In genomic region chr12:26121323-26121740, GRCh38 we compare ENCODE assay signal across 11 cellular contexts. TPM values are rescaled to one million over a fixed set of nuclear protein-coding genes. Genes with fewer than 3 reads are reported as not detected.
A peak's percentile ranks its signal among the peaks of the same experiment; 100 is the strongest.
DNase-seq lines count a peak whose midpoint lies in the region; ATAC-seq and TF ChIP-seq lines count a peak whose summit lies in the region.
"Had no signal": no experiment of that assay in that cellular context is flagged by ENCODE, and none has a peak within 500 bp of the region (broad histone marks: within the 10 kb centered on the region; RNA-seq: fewer than 3 reads in every experiment).

No MANE protein-coding gene starts in this region.

- no peaks in the 10 kb centered on the region for H3K9me3 ChIP-seq in CD8-positive, alpha-beta T cell (ENCODE audit: low read length)
- H3K9me3 ChIP-seq in colonic mucosa (no peaks in the 10 kb centered on the region), neural progenitor cell (ENCODE audit: low read depth) (no peaks in the 10 kb centered on the region), OCI-LY7 (ENCODE audit: low read length) (no peaks in the 10 kb centered on the region)

- POLR2A ChIA-PET in CD8-positive, alpha-beta T cell (lab: Charles Lee) = no interaction called here
- POLR2A ChIA-PET in OCI-LY7 (lab: Charles Lee) = no interaction called here

- H3K27ac ChIP-seq in CD8-positive, alpha-beta T cell (ENCODE audit: low read depth, low read length) = no peak overlapping the region
- H3K27ac ChIP-seq in colonic mucosa (no peak overlapping the region), neural progenitor cell (no peak overlapping the region), OCI-LY7 (ENCODE audit: low read depth, low read length, poor library complexity, severe bottlenecking) (no peak overlapping the region)

- H3F3A ChIP-seq in neural progenitor cell (ENCODE audit: low read depth) = peaks cover 51% of the 10 kb centered on the region

- H2AFZ ChIP-seq in neural progenitor cell (replicated peaks) = no peak overlapping the region
- H2AFZ ChIP-seq in OCI-LY7 (ENCODE audit: low read length) = no peak overlapping the region

- H3K4me2 ChIP-seq in neural progenitor cell = peak overlapping the region; percentile 83
- H3K4me2 ChIP-seq in OCI-LY7 (ENCODE audit: low read length) = no peak overlapping the region

- CTCF ChIA-PET in CD8-positive, alpha-beta T cell (lab: Charles Lee) = interaction anchor here (0.7 to 1.3 kb wide), 2 partner anchors 12 to 25 kb away, joined by 3 read pairs; no protein-coding TSS in a partner anchor
- CTCF ChIA-PET in OCI-LY7 (lab: Charles Lee; ENCODE audit: unreplicated experiment) = no interaction called here

- peaks cover 72% of the 10 kb centered on the region for H3K27me3 Mint-ChIP-seq in CD8-positive, alpha-beta T cell (ENCODE audit: low read depth)
- H3K27me3 Mint-ChIP-seq in neural progenitor cell (ENCODE audit: insufficient read depth, low read depth) = peaks cover 37% of the 10 kb centered on the region

- no peaks in the 10 kb centered on the region for H3K79me2 ChIP-seq in neural progenitor cell (ENCODE audit: low read depth)
- H3K79me2 ChIP-seq in OCI-LY7 (ENCODE audit: insufficient read depth, low read depth, low read length) = no peaks in the 10 kb centered on the region

- intact Hi-C loops in CD8-positive, alpha-beta T cell (cut with DNase I, micrococcal nuclease) = loop anchor here in 1 of 2 experiments (10.0 kb wide), 3 partner anchors 713 to 1067 kb away; partner anchors contain the start of genes DNAI7, ETFRF1 and ITPR2
- intact Hi-C loops in colonic mucosa (cut with DNase I) = no loop called here
- intact Hi-C loops in OCI-LY7 (cut with micrococcal nuclease; ENCODE audit: unreplicated experiment) = loop anchor here (10.0 kb wide), 1 partner anchor 313 kb away; no protein-coding TSS in a partner anchor

- BruUV-seq in OCI-LY7 (replicated peaks; lab: Mats Ljungman, UMichigan) = no TSS peak

- peak overlapping the region; percentile 20 for H3K4me3 ChIP-seq in CD8-positive, alpha-beta T cell (ENCODE audit: low read depth, low read length)
- H3K4me3 ChIP-seq in colonic mucosa = no peak overlapping the region
- no peak overlapping the region for H3K4me3 ChIP-seq in neural progenitor cell
- no peak overlapping the region for H3K4me3 ChIP-seq in OCI-LY7 (ENCODE audit: low read depth, low read length, poor library complexity, severe bottlenecking)

- no peak for DNase-seq in CD8-positive, alpha-beta T cell
- peak; percentile 40 to 70 for DNase-seq in NCI-H526 (lab: John Stamatoyannopoulos, UW)
- no peak for DNase-seq in colonic mucosa
- DNase-seq in neural progenitor cell (ENCODE audit: low spot score) = peak; percentile 24
- DNase-seq in NCI-H1092 (lab: John Stamatoyannopoulos, UW) = no peak
- DNase-seq in OCI-LY7 (ENCODE audit: low spot score) = no peak
- DNase-seq: GF-D8, NCI-H524 treated with DMSO at 0.1 percent for 48 hours had no signal

- no peaks in the 10 kb centered on the region for H3K36me3 Mint-ChIP-seq in CD8-positive, alpha-beta T cell
- no peaks in the 10 kb centered on the region for H3K36me3 Mint-ChIP-seq in neural progenitor cell

- no peaks in the 10 kb centered on the region for H3K9me3 Mint-ChIP-seq in CD8-positive, alpha-beta T cell
- no peaks in the 10 kb centered on the region for H3K9me3 Mint-ChIP-seq in neural progenitor cell
- H3K9me3 Mint-ChIP-seq: activated naive CD4-positive, alpha-beta T cell treated with anti-CD3 and anti-CD28 coated beads, Interleukin-2, amount 50 U/mL, for 72 hours had no signal

- no peaks in the 10 kb centered on the region for H3K9me2 ChIP-seq in OCI-LY7 (ENCODE audit: insufficient read depth, low read length)

- peak overlapping the region; percentile 77 for H3K4me3 Mint-ChIP-seq in CD8-positive, alpha-beta T cell
- H3K4me3 Mint-ChIP-seq in neural progenitor cell = peak overlapping the region; percentile 82

- H3K27ac Mint-ChIP-seq in CD8-positive, alpha-beta T cell = no peak overlapping the region
- H3K27ac Mint-ChIP-seq in neural progenitor cell = no peak overlapping the region
- H3K27ac Mint-ChIP-seq: activated naive CD4-positive, alpha-beta T cell treated with anti-CD3 and anti-CD28 coated beads, Interleukin-2, amount 50 U/mL, for 72 hours had no signal

- H3K4me1 ChIP-seq in CD8-positive, alpha-beta T cell (ENCODE audit: insufficient read depth, low read length) = peaks cover 33% of the 10 kb centered on the region
- no peaks in the 10 kb centered on the region for H3K4me1 ChIP-seq in colonic mucosa
- peaks cover 13% of the 10 kb centered on the region for H3K4me1 ChIP-seq in neural progenitor cell
- H3K4me1 ChIP-seq in OCI-LY7 (ENCODE audit: insufficient read depth, low read length, poor library complexity, severe bottlenecking) = no peaks in the 10 kb centered on the region

- H4K20me1 ChIP-seq in neural progenitor cell (ENCODE audit: low read depth) = peaks cover 33% of the 10 kb centered on the region
- no peaks in the 10 kb centered on the region for H4K20me1 ChIP-seq in OCI-LY7 (ENCODE audit: insufficient read depth, low read length)

- H3K4me1 Mint-ChIP-seq in CD8-positive, alpha-beta T cell (ENCODE audit: low read depth) = peaks cover 37% of the 10 kb centered on the region
- peaks cover 35% of the 10 kb centered on the region for H3K4me1 Mint-ChIP-seq in neural progenitor cell

- no peaks in the 10 kb centered on the region for H3K36me3 ChIP-seq in CD8-positive, alpha-beta T cell (ENCODE audit: insufficient read depth, low read length)
- no peaks in the 10 kb centered on the region for H3K36me3 ChIP-seq in colonic mucosa
- no peaks in the 10 kb centered on the region for H3K36me3 ChIP-seq in neural progenitor cell
- no peaks in the 10 kb centered on the region for H3K36me3 ChIP-seq in OCI-LY7 (ENCODE audit: insufficient read depth, low read length)

- ATAC-seq in CD8-positive, alpha-beta T cell = no peak
- ATAC-seq in GM21515 (IDR thresholded peaks at IDR 0.05; ENCODE audit: unreplicated experiment) (no peak), GM19467 (IDR thresholded peaks at IDR 0.05; ENCODE audit: unreplicated experiment) (no peak)

- H3K9ac ChIP-seq in colonic mucosa (ENCODE audit: low read depth in 2 of 2, low read length in 2 of 2) (peak overlapping the region; percentile 59 to 71), neural progenitor cell (no peak overlapping the region)

- TF ChIP-seq CTCF in CD8-positive, alpha-beta T cell (IDR thresholded peaks at IDR 0.05) = no peak
- no peak for TF ChIP-seq CTCF in colonic mucosa (IDR thresholded peaks at IDR 0.05)
- no peak for TF ChIP-seq CTCF in neural progenitor cell (IDR thresholded peaks at IDR 0.05)
- TF ChIP-seq CTCF in OCI-LY7 (conservative IDR thresholded peaks at IDR 0.05; ENCODE audit: low read length) = no peak

- peaks cover 33% of the 10 kb centered on the region for H3K27me3 ChIP-seq in CD8-positive, alpha-beta T cell (ENCODE audit: insufficient read depth, low read length)
- H3K27me3 ChIP-seq in colonic mucosa = no peaks in the 10 kb centered on the region
- H3K27me3 ChIP-seq in neural progenitor cell = peaks cover 100% of the 10 kb centered on the region

RNA-seq across cellular contexts. Expression of gene BHLHE41, which starts 3.5 kb away (rescaled TPM):
- not detected for total RNA-seq in CD8-positive, alpha-beta T cell
- total RNA-seq in colonic mucosa = 10 to 100 TPM; 13.3 to 31.8 TPM
- 0.12 TPM in 1 of 2 replicates, not detected in the other for total RNA-seq in neural progenitor cell (ENCODE audit: low replicate concordance)
- not detected in 2 replicates for total RNA-seq in OCI-LY7 (2014; rRNA removed; shearing (Covaris generic))
- not detected in 2 replicates for total RNA-seq in OCI-LY7 (2022)
- total RNA-seq: activated naive CD4-positive, alpha-beta T cell treated with anti-CD3 and anti-CD28 coated beads, Interleukin-2, amount 50 U/mL, for 72 hours had no signal

Comparison
In these comparisons a context has a peak if more than half of its experiments do, and no peak if none do; other contexts are left out.
1. DNase-seq: peak in NCI-H526 (2 of 2) and neural progenitor cell (single experiment); none in CD8-positive, alpha-beta T cell (0 of 7), colonic mucosa (single experiment), NCI-H1092 (single experiment) and OCI-LY7 (single experiment).
2. RNA of gene BHLHE41, which starts 3.5 kb away (total RNA-seq): 13.3 to 31.8 TPM in colonic mucosa; not detected in CD8-positive, alpha-beta T cell, 0.12 TPM in neural progenitor cell and not detected in OCI-LY7; every median in the first group is over 10 times any median in the second.